8 cellular contexts compared by ENCODE assay signal in genomic region chr10:70815504-70816219, GRCh38. TPM values are rescaled to one million over a fixed set of nuclear protein-coding genes. Genes with fewer than 3 reads are reported as not detected.
DNase-seq lines count a peak whose midpoint lies in the region; ATAC-seq and TF ChIP-seq lines count a peak whose summit lies in the region.

TSS of gene SGPL1 (plus strand) at chr10:70815948. CDS start at chr10:70816854, 906 bp downstream.

- H3K4me3 Mint-ChIP-seq in activated CD8-positive, alpha-beta memory T cell treated with anti-CD3 and anti-CD28 coated beads, Interleukin-2, amount 10 ng/mL, durations not matched to agents 7 days and 5 days = peak within 1 kb of the TSS; percentile 80

- no peaks in the 10 kb centered on the region for H3K27me3 Mint-ChIP-seq in activated CD8-positive, alpha-beta memory T cell treated with anti-CD3 and anti-CD28 coated beads, Interleukin-2, amount 10 ng/mL, durations not matched to agents 7 days and 5 days

- H3K27ac ChIP-seq in C4-2B = peak within 1 kb of the TSS; percentile 84

- no peaks in the 10 kb centered on the region for H3K36me3 ChIP-seq in endocrine pancreas (ENCODE audit: control insufficient read depth, insufficient read depth, low read length)

- H3K9me3 Mint-ChIP-seq in activated CD8-positive, alpha-beta memory T cell treated with anti-CD3 and anti-CD28 coated beads, Interleukin-2, amount 10 ng/mL, durations not matched to agents 7 days and 5 days (ENCODE audit: low read depth) = no peaks in the 10 kb centered on the region

- peak; percentile 100 for TF ChIP-seq CTCF in C4-2B (conservative IDR thresholded peaks at IDR 0.05)

- peak within 1 kb of the TSS; percentile 86 for H3K9ac ChIP-seq in endocrine pancreas (ENCODE audit: control insufficient read depth, insufficient read depth, low read length)

- H3K36me3 Mint-ChIP-seq in activated CD8-positive, alpha-beta memory T cell treated with anti-CD3 and anti-CD28 coated beads, Interleukin-2, amount 10 ng/mL, durations not matched to agents 7 days and 5 days = peaks cover 9% of the 10 kb centered on the region

- no peaks in the 10 kb centered on the region for H3K9me3 ChIP-seq in endocrine pancreas (ENCODE audit: control insufficient read depth, low read length)

- CTCF ChIA-PET in activated CD8-positive, alpha-beta memory T cell treated with anti-CD3 and anti-CD28 coated beads, Interleukin-2, amount 10 ng/mL, durations not matched to agents 7 days and 5 days (lab: Charles Lee) = interaction anchor here (0.7 to 3.8 kb wide), 17 partner anchors 9 to 411 kb away, joined by 3 to 33 read pairs (median 4); no protein-coding TSS in a partner anchor

- peak within 1 kb of the TSS; percentile 67 for H3K27ac Mint-ChIP-seq in activated CD8-positive, alpha-beta memory T cell treated with anti-CD3 and anti-CD28 coated beads, Interleukin-2, amount 10 ng/mL, durations not matched to agents 7 days and 5 days

- DNase-seq in NOMO-1 treated with DMSO at 0.1 percent for 48 hours (lab: John Stamatoyannopoulos, UW; ENCODE audit: unreplicated experiment) (peak; percentile 74), mesenteric fat pad (ENCODE audit: low spot score) (peak; percentile 94)
- DNase-seq in activated CD8-positive, alpha-beta memory T cell treated with anti-CD3 and anti-CD28 coated beads, Interleukin-2, amount 10 ng/mL, durations not matched to agents 7 days and 5 days = peak; percentile 87
- peak; percentile 74 for DNase-seq in stimulated activated CD8-positive, alpha-beta memory T cell treated with anti-CD3 and anti-CD28 coated beads, Interleukin-15, amount 100 ng/mL, for 1 hour (ENCODE audit: low read depth)

- peak within 1 kb of the TSS; percentile 60 for H3K4me3 ChIP-seq in endocrine pancreas (ENCODE audit: control insufficient read depth, insufficient read depth, low read length)

- peak; percentile 84 for ATAC-seq in HG03439 (IDR thresholded peaks at IDR 0.05; ENCODE audit: unreplicated experiment)
- ATAC-seq in activated CD8-positive, alpha-beta memory T cell treated with anti-CD3 and anti-CD28 coated beads, Interleukin-2, amount 10 ng/mL, durations not matched to agents 7 days and 5 days = peak; percentile 95

- H3K4me1 Mint-ChIP-seq in activated CD8-positive, alpha-beta memory T cell treated with anti-CD3 and anti-CD28 coated beads, Interleukin-2, amount 10 ng/mL, durations not matched to agents 7 days and 5 days = peaks cover 21% of the 10 kb centered on the region

- no peaks in the 10 kb centered on the region for H3K27me3 ChIP-seq in endocrine pancreas (ENCODE audit: control insufficient read depth, insufficient read depth, low read length)

- no peaks in the 10 kb centered on the region for H3K4me1 ChIP-seq in endocrine pancreas (ENCODE audit: control insufficient read depth, insufficient read depth, low read length)

- TF ChIP-seq POLR2A in GM19193 (IDR thresholded peaks at IDR 0.05; ENCODE audit: extremely low read depth, insufficient read depth, insufficient read length) = peak; percentile 63

RNA-seq across cellular contexts. Expression of gene SGPL1, which starts in this region (rescaled TPM):
- total RNA-seq in activated CD8-positive, alpha-beta memory T cell treated with anti-CD3 and anti-CD28 coated beads, Interleukin-2, amount 10 ng/mL, durations not matched to agents 7 days and 5 days = 10 to 100 TPM; 22.5 to 29.3 TPM
- total RNA-seq in mesenteric fat pad = 40.0 TPM

Comparison
In these comparisons a context has a peak if more than half of its experiments do, and no peak if none do; other contexts are left out.
1. Peak in every context shown above with its lines: DNase-seq, ATAC-seq, H3K4me3 ChIP-seq and H3K27ac ChIP-seq.